In genomic region chr2:203019142-203019541, GRCh38 we compare ENCODE assay signal across 12 cellular contexts. TPM values are rescaled to one million over a fixed set of nuclear protein-coding genes. Genes with fewer than 3 reads are reported as not detected.
DNase-seq lines count a peak whose midpoint lies in the region; ATAC-seq and TF ChIP-seq lines count a peak whose summit lies in the region.
"Had no signal": no experiment of that assay in that cellular context is flagged by ENCODE, and none has a peak within 500 bp of the region (broad histone marks: within the 10 kb centered on the region; RNA-seq: fewer than 3 reads in every experiment).

No MANE protein-coding gene starts in this region.

- H3K27ac ChIP-seq in SK-N-MC (no peak overlapping the region), rectal smooth muscle tissue (ENCODE audit: low read depth, low read length) (no peak overlapping the region)

- no peaks in the 10 kb centered on the region for H3K9me3 Mint-ChIP-seq in activated CD4-positive, alpha-beta T cell treated with anti-CD3 and anti-CD28 coated beads for 36 hours (ENCODE audit: low read depth)
- H3K9me3 Mint-ChIP-seq: activated B cell treated with CpG ODN at 0.5 μM for 24 hours; CD8-positive, alpha-beta T cell had no signal

- H3K4me3 ChIP-seq in SK-N-MC (peak overlapping the region; percentile 71), fibroblast of the aortic adventitia (ENCODE audit: low read depth, low read length) (peak overlapping the region; percentile 58), rectal smooth muscle tissue (ENCODE audit: low read length) (peak overlapping the region; percentile 36)

- no peak overlapping the region for H3K27ac Mint-ChIP-seq in activated CD4-positive, alpha-beta T cell treated with anti-CD3 and anti-CD28 coated beads for 36 hours
- H3K27ac Mint-ChIP-seq: activated B cell treated with CpG ODN at 0.5 μM for 24 hours had no signal

- no peaks in the 10 kb centered on the region for H3K27me3 ChIP-seq in rectal smooth muscle tissue (ENCODE audit: control insufficient read depth, insufficient read depth, low read length)

- CTCF ChIA-PET in activated CD4-positive, alpha-beta T cell treated with anti-CD3 and anti-CD28 coated beads for 36 hours (lab: Charles Lee), result no interaction called here

- TF ChIP-seq CTCF in fibroblast of the aortic adventitia (IDR thresholded peaks at IDR 0.05; ENCODE audit: insufficient read depth, low read length), result peak; percentile 23

- no peaks in the 10 kb centered on the region for H3K36me3 ChIP-seq in SK-N-MC (ENCODE audit: insufficient read depth, low read length)
- H3K36me3 ChIP-seq in rectal smooth muscle tissue (ENCODE audit: control insufficient read depth, insufficient read depth, low read length), result no peaks in the 10 kb centered on the region

- POLR2A ChIA-PET in activated CD4-positive, alpha-beta T cell treated with anti-CD3 and anti-CD28 coated beads for 36 hours (lab: Charles Lee), result no interaction called here

- H3K9me3 ChIP-seq in SK-N-MC (ENCODE audit: low read depth, low read length), result no peaks in the 10 kb centered on the region

- ATAC-seq in HG02759 (IDR thresholded peaks at IDR 0.05; ENCODE audit: unreplicated experiment) (no peak), sciatic nerve (no peak)
- no peak for ATAC-seq in activated CD4-positive, alpha-beta T cell treated with anti-CD3 and anti-CD28 coated beads for 36 hours
- ATAC-seq: CD8-positive, alpha-beta T cell had no signal

- DNase-seq in G401 (ENCODE audit: low spot score), result peak; percentile 15
- DNase-seq in SK-N-MC (ENCODE audit: low read depth, low spot score), result no peak
- DNase-seq in fibroblast of the aortic adventitia (ENCODE audit: low read depth), result no peak
- no peak for DNase-seq in KG1 (lab: John Stamatoyannopoulos, UW)
- no peak for DNase-seq in sciatic nerve (ENCODE audit: low spot score)
- DNase-seq in activated CD4-positive, alpha-beta T cell treated with anti-CD3 and anti-CD28 coated beads for 36 hours, result no peak
- DNase-seq: activated B cell treated with CpG ODN at 0.5 μM for 24 hours; activated gamma-delta T cell; CD8-positive, alpha-beta T cell; NCI-H1930 had no signal

- intact Hi-C loops in sciatic nerve (cut with DNase I), result no loop called here
- intact Hi-C loops in activated CD4-positive, alpha-beta T cell treated with anti-CD3 and anti-CD28 coated beads for 36 hours (cut with DNase I, micrococcal nuclease), result loop anchor here in 1 of 2 experiments (5.0 kb wide), 1 partner anchor 1377 kb away; the partner anchor contains the start of gene TMEM237

- H3K4me1 Mint-ChIP-seq in activated CD4-positive, alpha-beta T cell treated with anti-CD3 and anti-CD28 coated beads for 36 hours, result peaks cover 30% of the 10 kb centered on the region

- H3K9ac ChIP-seq in SK-N-MC (ENCODE audit: insufficient read length) (peak overlapping the region; percentile 63), rectal smooth muscle tissue (ENCODE audit: low read length) (no peak overlapping the region)

- H3K4me3 Mint-ChIP-seq in activated CD4-positive, alpha-beta T cell treated with anti-CD3 and anti-CD28 coated beads for 36 hours, result no peak overlapping the region
- H3K4me3 Mint-ChIP-seq: activated B cell treated with CpG ODN at 0.5 μM for 24 hours; CD8-positive, alpha-beta T cell had no signal

- H3K27me3 Mint-ChIP-seq in activated CD4-positive, alpha-beta T cell treated with anti-CD3 and anti-CD28 coated beads for 36 hours, result no peaks in the 10 kb centered on the region
- H3K27me3 Mint-ChIP-seq: activated B cell treated with CpG ODN at 0.5 μM for 24 hours had no signal

- H3K36me3 Mint-ChIP-seq in activated CD4-positive, alpha-beta T cell treated with anti-CD3 and anti-CD28 coated beads for 36 hours (ENCODE audit: low read depth), result peaks cover 2% of the 10 kb centered on the region

- in situ Hi-C loops in G401 (cut with HindIII; ENCODE audit: low sequenced_read_pairs), result no loop called here

- H3K4me1 ChIP-seq in rectal smooth muscle tissue (ENCODE audit: control insufficient read depth, insufficient read depth, low read length), result peaks cover 15% of the 10 kb centered on the region

RNA-seq across cellular contexts. Expression of gene NBEAL1, which starts 4.5 kb away (rescaled TPM):
- total RNA-seq in G401 (2014; rRNA removed; shearing (Covaris generic)), result 7.8 and 8.0 TPM in 2 replicates
- 38.3 and 48.9 TPM in 2 replicates for total RNA-seq in fibroblast of the aortic adventitia (ENCODE audit: low replicate concordance)
- total RNA-seq in sciatic nerve, result 67.9 TPM
- total RNA-seq in activated CD4-positive, alpha-beta T cell treated with anti-CD3 and anti-CD28 coated beads for 36 hours, result 10 to 100 TPM in 1 of 2 experiments, 1 to 10 TPM in 1; 8.2 to 13.0 TPM
